ENCODE assay signal across 8 cellular contexts in genomic region chr1:155320661-155321576, GRCh38. TPM values are rescaled to one million over a fixed set of nuclear protein-coding genes. Genes with fewer than 3 reads are reported as not detected.
DNase-seq lines count a peak whose midpoint lies in the region; TF ChIP-seq lines count a peak whose summit lies in the region.

A gene with protein sequence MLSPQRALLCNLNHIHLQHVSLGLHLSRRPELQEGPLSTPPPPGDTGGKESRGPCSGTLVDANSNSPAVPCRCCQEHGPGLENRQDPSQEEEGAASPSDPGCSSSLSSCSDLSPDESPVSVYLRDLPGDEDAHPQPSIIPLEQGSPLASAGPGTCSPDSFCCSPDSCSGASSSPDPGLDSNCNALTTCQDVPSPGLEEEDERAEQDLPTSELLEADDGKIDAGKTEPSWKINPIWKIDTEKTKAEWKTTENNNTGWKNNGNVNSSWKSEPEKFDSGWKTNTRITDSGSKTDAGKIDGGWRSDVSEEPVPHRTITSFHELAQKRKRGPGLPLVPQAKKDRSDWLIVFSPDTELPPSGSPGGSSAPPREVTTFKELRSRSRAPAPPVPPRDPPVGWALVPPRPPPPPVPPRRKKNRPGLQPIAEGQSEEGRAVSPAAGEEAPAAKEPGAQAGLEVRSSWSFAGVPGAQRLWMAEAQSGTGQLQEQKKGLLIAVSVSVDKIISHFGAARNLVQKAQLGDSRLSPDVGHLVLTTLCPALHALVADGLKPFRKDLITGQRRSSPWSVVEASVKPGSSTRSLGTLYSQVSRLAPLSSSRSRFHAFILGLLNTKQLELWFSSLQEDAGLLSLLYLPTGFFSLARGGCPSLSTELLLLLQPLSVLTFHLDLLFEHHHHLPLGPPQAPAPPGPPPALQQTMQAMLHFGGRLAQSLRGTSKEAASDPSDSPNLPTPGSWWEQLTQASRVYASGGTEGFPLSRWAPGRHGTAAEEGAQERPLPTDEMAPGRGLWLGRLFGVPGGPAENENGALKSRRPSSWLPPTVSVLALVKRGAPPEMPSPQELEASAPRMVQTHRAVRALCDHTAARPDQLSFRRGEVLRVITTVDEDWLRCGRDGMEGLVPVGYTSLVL (plus strand): TSS chr1:155320894. CDS start chr1:155321774, 880 bp downstream.

- no peak for TF ChIP-seq CTCF in CD14-positive monocyte (IDR thresholded peaks at IDR 0.05)

- DNase-seq in CD14-positive monocyte (ENCODE audit: low spot score) (peak; percentile 46), NCI-H1105 (lab: John Stamatoyannopoulos, UW) (peak; percentile 82), kidney glomerular epithelial cell (lab: John Stamatoyannopoulos, UW) (peak; percentile 3), NCI-H446 (lab: John Stamatoyannopoulos, UW) (no peak), HEK293T (ENCODE audit: extremely low spot score) (no peak)
- DNase-seq in activated CD4-positive, alpha-beta T cell treated with anti-CD3 and anti-CD28 coated beads, Interleukin-2, amount 10 ng/mL, durations not matched to agents 7 days and 5 days, result peak; percentile 86
- DNase-seq in stimulated activated CD4-positive, alpha-beta T cell treated with anti-CD3 and anti-CD28 coated beads, Interleukin-12 subunit alpha, Interleukin-12 subunit beta, amount 100 ng/mL, for 48 hours (ENCODE audit: low read depth in 2 of 3, low spot score in 1 of 3), result peak; percentile 58 to 72 (median 61)

- POLR2A ChIA-PET in activated CD4-positive, alpha-beta T cell treated with anti-CD3 and anti-CD28 coated beads, Interleukin-2, amount 10 ng/mL, durations not matched to agents 7 days and 5 days (lab: Charles Lee), result no interaction called here
- POLR2A ChIA-PET in HEK293T (lab: Yijun Ruan, JAX), result interaction anchor here (1.0 to 6.0 kb wide), 9 partner anchors 9 to 126 kb away, joined by 3 to 43 read pairs (median 7); partner anchors contain the start of genes CLK2 and SCAMP3

- peak within 1 kb of the TSS in 5 of 7 donors; percentile 16 to 61 (median 48) for H3K27ac Mint-ChIP-seq in CD14-positive monocyte
- peak within 1 kb of the TSS; percentile 62 for H3K27ac Mint-ChIP-seq in activated CD4-positive, alpha-beta T cell treated with anti-CD3 and anti-CD28 coated beads, Interleukin-2, amount 10 ng/mL, durations not matched to agents 7 days and 5 days

- CTCF ChIA-PET in activated CD4-positive, alpha-beta T cell treated with anti-CD3 and anti-CD28 coated beads, Interleukin-2, amount 10 ng/mL, durations not matched to agents 7 days and 5 days (lab: Charles Lee), result interaction anchor here (0.6 to 5.4 kb wide), 7 partner anchors 14 to 294 kb away, joined by 3 to 60 read pairs (median 3); partner anchors contain the start of gene FDPS
- CTCF ChIA-PET in HEK293T (lab: Yijun Ruan, JAX), result interaction anchor here (7.5 kb wide), 1 partner anchor 70 kb away, joined by 62 read pairs; no protein-coding TSS in a partner anchor

- H3K27me3 Mint-ChIP-seq in CD14-positive monocyte (ENCODE audit: low read depth in 3 of 3), result peaks cover 2 to 7% (median 2%) of the 10 kb centered on the region in 3 donors
- H3K27me3 Mint-ChIP-seq in activated CD4-positive, alpha-beta T cell treated with anti-CD3 and anti-CD28 coated beads, Interleukin-2, amount 10 ng/mL, durations not matched to agents 7 days and 5 days, result no peaks in the 10 kb centered on the region

- H3K36me3 Mint-ChIP-seq in CD14-positive monocyte, result peaks cover 22% of the 10 kb centered on the region in 2 donors
- peaks cover 14% of the 10 kb centered on the region for H3K36me3 Mint-ChIP-seq in activated CD4-positive, alpha-beta T cell treated with anti-CD3 and anti-CD28 coated beads, Interleukin-2, amount 10 ng/mL, durations not matched to agents 7 days and 5 days (ENCODE audit: low read depth)

- no peaks in the 10 kb centered on the region for H3K9me3 Mint-ChIP-seq in CD14-positive monocyte
- no peaks in the 10 kb centered on the region for H3K9me3 Mint-ChIP-seq in activated CD4-positive, alpha-beta T cell treated with anti-CD3 and anti-CD28 coated beads, Interleukin-2, amount 10 ng/mL, durations not matched to agents 7 days and 5 days

- intact Hi-C loops in CD14-positive monocyte (cut with micrococcal nuclease), result loop anchor here (5.0 kb wide), 2 partner anchors 44 to 69 kb away; partner anchors contain the start of gene HCN3 (in 1 of the 2)

- peaks cover 47% of the 10 kb centered on the region for H3K4me1 Mint-ChIP-seq in CD14-positive monocyte
- peaks cover 48% of the 10 kb centered on the region for H3K4me1 Mint-ChIP-seq in activated CD4-positive, alpha-beta T cell treated with anti-CD3 and anti-CD28 coated beads, Interleukin-2, amount 10 ng/mL, durations not matched to agents 7 days and 5 days

- peak within 1 kb of the TSS; percentile 89 for H3K27ac ChIP-seq in cingulate gyrus (ENCODE audit: low read depth, low read length)

- H3K4me3 Mint-ChIP-seq in CD14-positive monocyte, result peak within 1 kb of the TSS; percentile 74 to 87
- peak within 1 kb of the TSS; percentile 65 for H3K4me3 Mint-ChIP-seq in activated CD4-positive, alpha-beta T cell treated with anti-CD3 and anti-CD28 coated beads, Interleukin-2, amount 10 ng/mL, durations not matched to agents 7 days and 5 days

TF ChIP-seq in HEK293T, 16 proteins besides CTCF, POLR2A, EP300 and RAD21:
- no peak for TF ChIP-seq ARNT (IDR thresholded peaks at IDR 0.05)
- no peak for TF ChIP-seq HDGF (IDR thresholded peaks at IDR 0.05; ENCODE audit: borderline replicate concordance)
- TF ChIP-seq L3MBTL2 (conservative IDR thresholded peaks at IDR 0.05), result no peak
- no peak for TF ChIP-seq FOXK2 (IDR thresholded peaks at IDR 0.05)
- TF ChIP-seq BHLHE40 (IDR thresholded peaks at IDR 0.05; ENCODE audit: borderline replicate concordance), result no peak
- TF ChIP-seq ZNF384 (IDR thresholded peaks at IDR 0.05), result no peak
- TF ChIP-seq CTBP1 (IDR thresholded peaks at IDR 0.05; ENCODE audit: borderline replicate concordance), result no peak
- TF ChIP-seq LEF1 (IDR thresholded peaks at IDR 0.05; ENCODE audit: borderline replicate concordance), result no peak
- TF ChIP-seq FOXM1 (IDR thresholded peaks at IDR 0.05; ENCODE audit: borderline replicate concordance), result no peak
- TF ChIP-seq NFRKB (IDR thresholded peaks at IDR 0.05), result no peak
- no peak for TF ChIP-seq SP1 (IDR thresholded peaks at IDR 0.05)
- TF ChIP-seq ELF4 (IDR thresholded peaks at IDR 0.05), result no peak

RNA-seq across cellular contexts. Expression of the gene that starts here (rescaled TPM):
- polyA plus RNA-seq in CD14-positive monocyte, result 10 to 100 TPM; 12.7 to 13.5 TPM
- total RNA-seq in activated CD4-positive, alpha-beta T cell treated with anti-CD3 and anti-CD28 coated beads, Interleukin-2, amount 10 ng/mL, durations not matched to agents 7 days and 5 days, result 10 to 100 TPM; 30.2 to 31.6 TPM

Comparison
In these comparisons a context has a peak if more than half of its experiments do, and no peak if none do; other contexts are left out.
1. DNase-seq: peak in CD14-positive monocyte (single experiment), NCI-H1105 (single experiment), activated CD4-positive, alpha-beta T cell treated with anti-CD3 and anti-CD28 coated beads, Interleukin-2, amount 10 ng/mL, durations not matched to agents 7 days and 5 days (single experiment), kidney glomerular epithelial cell (single experiment) and stimulated activated CD4-positive, alpha-beta T cell treated with anti-CD3 and anti-CD28 coated beads, Interleukin-12 subunit alpha, Interleukin-12 subunit beta, amount 100 ng/mL, for 48 hours (3 of 3); none in NCI-H446 (0 of 2) and HEK293T (single experiment).